In the genomic region with DNA sequence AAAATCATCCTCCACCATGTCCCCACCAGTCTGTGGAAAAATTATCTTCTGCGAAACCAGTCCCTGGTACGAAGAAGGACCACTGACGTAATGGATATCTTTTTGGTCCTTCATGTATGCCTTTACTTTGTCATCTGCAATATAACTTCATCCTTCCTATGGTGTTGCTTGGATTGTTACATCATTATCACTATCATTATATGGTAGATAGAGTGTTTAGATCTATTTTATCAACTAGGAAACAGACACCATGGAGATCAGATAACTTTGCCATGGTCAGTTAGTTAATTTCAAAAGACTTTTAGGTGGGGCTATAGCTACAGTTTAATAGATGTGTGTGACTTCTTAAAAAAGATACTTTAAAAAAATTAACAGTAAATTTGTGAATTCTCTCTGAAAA, we compare ENCODE assay signal across 30 cellular contexts.
"Had no signal": no experiment of that assay in that cellular context is flagged by ENCODE, and none has a peak within 500 bp of the region (broad histone marks: within the 10 kb centered on the region; RNA-seq: fewer than 3 reads in every experiment).

No MANE protein-coding gene starts in this region.

- H3K27me3 Mint-ChIP-seq: activated CD8-positive, alpha-beta T cell treated with anti-CD3 and anti-CD28 coated beads for 36 hours; activated naive CD8-positive, alpha-beta T cell; activated naive CD8-positive, alpha-beta T cell treated with anti-CD3 and anti-CD28 coated beads, Interleukin-2, amount 50 U/mL, for 24 hours; central memory CD8-positive, alpha-beta T cell had no signal

- H3K4me3 Mint-ChIP-seq: activated CD8-positive, alpha-beta T cell treated with anti-CD3 and anti-CD28 coated beads for 36 hours; activated naive CD8-positive, alpha-beta T cell; activated naive CD8-positive, alpha-beta T cell treated with anti-CD3 and anti-CD28 coated beads, Interleukin-2, amount 50 U/mL, for 24 hours; activated T-cell treated with anti-CD3 and anti-CD28 coated beads, Interleukin-2, amount 50 U/mL, for 72 hours; central memory CD8-positive, alpha-beta T cell; T-helper 1 cell treated with Interleukin-12 subunit alpha and Interleukin-12 subunit beta and Interleukin-4 antibody, amounts not matched to agents 30 μg/mL and 1 μg/mL, for 36 hours; T-helper 2 cell treated with Interferon-gamma antibody and Interleukin-4, amounts not matched to agents 5 μg/mL and 100 μg/mL, for 36 hours had no signal

- H3K27ac Mint-ChIP-seq: activated CD8-positive, alpha-beta T cell treated with anti-CD3 and anti-CD28 coated beads for 36 hours; activated naive CD8-positive, alpha-beta T cell; activated naive CD8-positive, alpha-beta T cell treated with anti-CD3 and anti-CD28 coated beads, Interleukin-2, amount 50 U/mL, for 24 hours; activated T-cell treated with anti-CD3 and anti-CD28 coated beads, Interleukin-2, amount 50 U/mL, for 72 hours; activated T-helper 2 cell treated with anti-CD3 and anti-CD28 coated beads, Interferon-gamma antibody, Interleukin-2, Interleukin-4, amounts not matched to agents 10 μg/mL and 5 μg/mL and 100 μg/mL, durations not matched to agents 14 hours and 24 hours and 36 hours; T-helper 1 cell treated with Interleukin-12 subunit alpha and Interleukin-12 subunit beta and Interleukin-4 antibody, amounts not matched to agents 30 μg/mL and 1 μg/mL, for 36 hours; T-helper 2 cell treated with Interferon-gamma antibody and Interleukin-4, amounts not matched to agents 5 μg/mL and 100 μg/mL, for 36 hours had no signal

- H3K9me3 Mint-ChIP-seq: activated CD8-positive, alpha-beta T cell treated with anti-CD3 and anti-CD28 coated beads for 36 hours; activated naive CD8-positive, alpha-beta T cell treated with anti-CD3 and anti-CD28 coated beads, Interleukin-2, amount 50 U/mL, for 24 hours; activated T-cell treated with anti-CD3 and anti-CD28 coated beads, Interleukin-2, amount 50 U/mL, for 72 hours; activated T-helper 2 cell treated with anti-CD3 and anti-CD28 coated beads, Interferon-gamma antibody, Interleukin-2, Interleukin-4, amounts not matched to agents 10 μg/mL and 5 μg/mL and 100 μg/mL, durations not matched to agents 14 hours and 24 hours and 36 hours; central memory CD8-positive, alpha-beta T cell; T-helper 1 cell treated with Interleukin-12 subunit alpha and Interleukin-12 subunit beta and Interleukin-4 antibody, amounts not matched to agents 30 μg/mL and 1 μg/mL, for 36 hours; T-helper 2 cell treated with Interferon-gamma antibody and Interleukin-4, amounts not matched to agents 5 μg/mL and 100 μg/mL, for 36 hours had no signal

- H3K27ac ChIP-seq: brain microvascular endothelial cell, Peyer's patch, SJSA1, WERI-Rb-1 had no signal

- DNase-seq: activated CD4-positive, alpha-beta T cell treated with anti-CD3 and anti-CD28 coated beads for 1 hour; activated CD4-positive, alpha-beta T cell treated with anti-CD3 and anti-CD28 coated beads for 48 hours; activated CD4-positive, CD25-positive, alpha-beta regulatory T cell; activated CD8-positive, alpha-beta T cell treated with anti-CD3 and anti-CD28 coated beads for 36 hours; activated gamma-delta T cell; activated naive CD4-positive, alpha-beta T cell treated with Interleukin-2 at 50 U/mL for 16 hours; activated naive CD8-positive, alpha-beta T cell treated with anti-CD3 and anti-CD28 coated beads, Interleukin-2, amount 50 U/mL, for 24 hours; activated T-cell treated with anti-CD3 and anti-CD28 coated beads, Interleukin-2, amount 50 U/mL, for 1 hour; activated T-cell treated with anti-CD3 and anti-CD28 coated beads, Interleukin-2, amount 50 U/mL, for 72 hours; anterior cingulate cortex; Karpas-422; NCI-H1105; NCI-H1417 treated with DMSO at 0.1 percent for 48 hours; NCI-H1930; NCI-H2081 treated with DMSO at 0.1 percent for 48 hours; NCI-H345; NCI-H524 treated with DMSO at 0.1 percent for 48 hours; PC-3; Peyer's patch; RPMI8226; SHP77 treated with DMSO at 0.1 percent for 48 hours; SK-N-SH; WERI-Rb-1 had no signal

- H3K4me1 Mint-ChIP-seq: activated naive CD8-positive, alpha-beta T cell treated with anti-CD3 and anti-CD28 coated beads, Interleukin-2, amount 50 U/mL, for 24 hours; central memory CD8-positive, alpha-beta T cell had no signal
